Comparison of ENCODE assay signal across 16 cellular contexts in the genomic region with DNA sequence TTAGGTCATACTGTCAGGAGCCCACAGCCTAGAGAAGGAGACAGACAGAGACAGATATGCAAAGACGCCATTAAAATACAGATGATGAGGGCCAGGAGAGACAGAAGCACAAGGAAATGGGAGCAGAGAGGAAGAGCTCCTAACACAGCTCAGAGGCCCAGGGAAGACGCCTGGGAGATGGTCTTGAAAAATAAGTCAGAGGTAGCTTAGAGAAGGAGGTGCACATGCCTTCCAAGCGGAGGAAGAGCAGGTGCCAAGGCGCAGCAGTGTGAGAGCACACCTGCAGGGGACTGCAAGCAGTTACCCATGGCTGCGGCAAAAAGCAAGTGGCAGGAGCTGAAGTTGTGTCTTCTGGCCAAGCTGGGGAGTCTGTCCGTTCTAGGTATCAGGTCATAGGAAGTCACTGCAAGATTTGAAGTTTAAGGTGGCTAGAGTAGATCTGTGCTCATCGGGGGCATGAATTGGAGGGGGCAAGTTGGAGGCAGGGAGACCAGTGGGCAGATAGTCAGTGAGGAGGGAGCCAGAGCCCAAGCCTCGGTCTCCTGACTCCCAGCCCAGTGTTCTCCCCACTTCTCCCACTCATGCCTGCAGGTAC. TPM values are rescaled to one million over a fixed set of nuclear protein-coding genes. Genes with fewer than 3 reads are reported as not detected.
A peak's percentile ranks its signal among the peaks of the same experiment; 100 is the strongest.
DNase-seq lines count a peak whose midpoint lies in the region; ATAC-seq, FAIRE-seq and TF ChIP-seq lines count a peak whose summit lies in the region.
"Had no signal": no experiment of that assay in that cellular context is flagged by ENCODE, and none has a peak within 500 bp of the region (broad histone marks: within the 10 kb centered on the region; RNA-seq: fewer than 3 reads in every experiment).

No MANE protein-coding gene starts in this region.

- no peak for DNase-seq in CD8-positive, alpha-beta T cell
- DNase-seq in PC-3 (no peak), H1 (ENCODE audit: low read depth in 1 of 2, low spot score in 2 of 2) (no peak), neural crest cell (ENCODE audit: low read depth, low spot score) (no peak), cerebellar nuclear complex (lab: John Stamatoyannopoulos, UW) (no peak), NCI-H82 treated with DMSO at 0.1 percent for 48 hours (lab: John Stamatoyannopoulos, UW; ENCODE audit: unreplicated experiment) (no peak), hypothalamus (lab: John Stamatoyannopoulos, UW) (no peak)
- DNase-seq: GM23248, Karpas-422, NCI-H187 treated with DMSO at 0.1 percent for 48 hours had no signal

- H3K23me2 ChIP-seq in H1 (ENCODE audit: low read depth, low read length): peaks cover 8% of the 10 kb centered on the region; the same call in 1 of the 2 replicates

- H3K9me2 ChIP-seq in PC-3 (replicated peaks; ENCODE audit: low read length): no peaks in the 10 kb centered on the region

- H2BK12ac ChIP-seq in H1 (ENCODE audit: low read depth, low read length): peak overlapping the region; percentile 84; the same call in 1 of the 2 replicates

- no peak overlapping the region for H2BK120ac ChIP-seq in H1 (replicated peaks; ENCODE audit: low read depth, low read length)

- TF ChIP-seq EP300 in H1 (IDR thresholded peaks at IDR 0.05; ENCODE audit: borderline replicate concordance in 1 of 2, low read depth in 2 of 2, low read length in 2 of 2): no peak

- TF ChIP-seq POLR2A in H1 (IDR thresholded peaks at IDR 0.05; ENCODE audit: control extremely low read depth in 1 of 2, low read depth in 2 of 2, low read length in 2 of 2): no peak

- no peak overlapping the region for H3K4me2 ChIP-seq in PC-3 (ENCODE audit: low read length)
- H3K4me2 ChIP-seq in H1 (ENCODE audit: insufficient read depth in 1 of 2, low read depth in 2 of 2, low read length in 2 of 2): no peak overlapping the region

- no peak overlapping the region for H2BK15ac ChIP-seq in H1 (ENCODE audit: low read length)

- peaks cover 7% of the 10 kb centered on the region for H3K4me1 Mint-ChIP-seq in CD8-positive, alpha-beta T cell (ENCODE audit: low read depth)
- H3K4me1 Mint-ChIP-seq in neural crest cell: peaks cover 14% of the 10 kb centered on the region

- H4K20me1 ChIP-seq in PC-3 (ENCODE audit: low read length): no peaks in the 10 kb centered on the region
- H4K20me1 ChIP-seq in H1 (replicated peaks in 1 of 2; ENCODE audit: control insufficient read depth in 1 of 2, insufficient read depth in 2 of 2, low read length in 2 of 2): no peaks in the 10 kb centered on the region

- peaks cover 47% of the 10 kb centered on the region for H3K27me3 Mint-ChIP-seq in CD8-positive, alpha-beta T cell (ENCODE audit: low read depth)
- peaks cover 67% of the 10 kb centered on the region for H3K27me3 Mint-ChIP-seq in neural crest cell (ENCODE audit: low read depth)

- ATAC-seq in CD8-positive, alpha-beta T cell: no peak
- no peak for ATAC-seq in PC-3
- no peak for ATAC-seq in GM18861 (IDR thresholded peaks at IDR 0.05; ENCODE audit: unreplicated experiment)

- no peak for FAIRE-seq in H1 (lab: Jason Lieb, UNC)
- FAIRE-seq: A549, G401.6 had no signal

- no peak overlapping the region for H3K4me3 ChIP-seq in CD8-positive, alpha-beta T cell (ENCODE audit: low read depth, low read length)
- H3K4me3 ChIP-seq in PC-3 (ENCODE audit: low read length) (no peak overlapping the region), H1 (ENCODE audit: extremely low read depth in 1 of 4, insufficient read depth in 2 of 4, low read depth in 3 of 4, low read length in 4 of 4) (no peak overlapping the region)

- no peak overlapping the region for H3K56ac ChIP-seq in H1 (replicated peaks; ENCODE audit: insufficient read length, low read depth, low read length)

- H4K91ac ChIP-seq in H1 (replicated peaks; ENCODE audit: insufficient read length, low read length): no peak overlapping the region

- intact Hi-C loops in CD8-positive, alpha-beta T cell (cut with DNase I, micrococcal nuclease): no loop called here
- intact Hi-C loops in PC-3 (cut with micrococcal nuclease): loop anchor here (1.0 to 10.0 kb wide), 4 partner anchors 63 to 261 kb away; no protein-coding TSS in a partner anchor

- H3F3A ChIP-seq in PC-3 (ENCODE audit: low read length, unreplicated experiment): no peaks in the 10 kb centered on the region

- no TSS peak for BruUV-seq in PC-3 (replicated peaks; lab: Mats Ljungman, UMichigan)

- WGBS in H1 (ENCODE audit: extremely low coverage in 1 of 2, insufficient coverage in 1 of 2, insufficient read length in 1 of 2, insufficient replicate concordance in 2 of 2, low coverage in 1 of 2, low lambda C conversion rate in 2 of 2, missing lambda C conversion rate in 1 of 2), 2 experiments: 77% methylated on average over 8 of the region's 8 CpGs; no CpG with 5 or more reads in 1 of the 2 experiments

- peak overlapping the region; percentile 8; the same call in 1 of the 2 replicates for H2AK5ac ChIP-seq in H1 (ENCODE audit: low read depth, low read length)

- H3K14ac ChIP-seq in H1 (ENCODE audit: insufficient read length): no peak overlapping the region

- H3K36me3 ChIP-seq in CD8-positive, alpha-beta T cell (ENCODE audit: insufficient read depth, low read length): no peaks in the 10 kb centered on the region
- H3K36me3 ChIP-seq in PC-3 (ENCODE audit: low read depth, low read length) (no peaks in the 10 kb centered on the region; the same call in 1 of the 2 replicates), H1 (ENCODE audit: control insufficient read depth in 2 of 4, insufficient read depth in 4 of 4, low read length in 3 of 4) (peaks cover 0 to 6% (median 0%) of the 10 kb centered on the region in 4 experiments; a peak in 1 of 8 replicates)

- H3K27me3 ChIP-seq in CD8-positive, alpha-beta T cell (ENCODE audit: insufficient read depth, low read length): peaks cover 17% of the 10 kb centered on the region
- H3K27me3 ChIP-seq in PC-3 (ENCODE audit: low read length) (no peaks in the 10 kb centered on the region), H1 (replicated peaks in 1 of 4; ENCODE audit: control insufficient read depth in 3 of 4, extremely low read depth in 1 of 4, insufficient read depth in 3 of 4, low read length in 3 of 4) (peaks cover 0 to 30% (median 25%) of the 10 kb centered on the region in 4 experiments; a peak in 6 of 7 replicates)

- peak overlapping the region; percentile 48; the same call in 1 of the 2 replicates for H3K18ac ChIP-seq in H1 (ENCODE audit: extremely low read depth, low read length)

- H2AFZ ChIP-seq in PC-3 (ENCODE audit: low read length): 0 out of 2 replicates have a peak overlapping the region, but pooled peaks have one; percentile 32
- no peak overlapping the region for H2AFZ ChIP-seq in H1 (ENCODE audit: low read length)

- H3K4me1 ChIP-seq in CD8-positive, alpha-beta T cell (ENCODE audit: insufficient read depth, low read length): no peaks in the 10 kb centered on the region
- H3K4me1 ChIP-seq in PC-3 (ENCODE audit: insufficient read depth, low read length) (peaks cover 18% of the 10 kb centered on the region), H1 (replicated peaks in 1 of 4; ENCODE audit: control insufficient read depth in 3 of 4, insufficient read depth in 4 of 4, low read length in 3 of 4) (peaks cover 5 to 14% (median 12%) of the 10 kb centered on the region in 4 experiments)
- H3K4me1 ChIP-seq: A549 had no signal

- H3K27ac ChIP-seq in CD8-positive, alpha-beta T cell (ENCODE audit: low read depth, low read length): no peak overlapping the region
- H3K27ac ChIP-seq in PC-3 (ENCODE audit: low read length) (no peak overlapping the region), H1 (ENCODE audit: low read depth, low read length) (no peak overlapping the region)
- H3K27ac ChIP-seq: A549, GM23248 had no signal

- CTCF ChIA-PET in CD8-positive, alpha-beta T cell (lab: Charles Lee): interaction anchor here (1.3 to 3.3 kb wide), 7 partner anchors 9 to 499 kb away, joined by 3 to 20 read pairs (median 8); no protein-coding TSS in a partner anchor
- CTCF ChIA-PET in PC-3 (lab: Charles Lee) (interaction anchor here (1.1 to 2.1 kb wide), 4 partner anchors 63 to 273 kb away, joined by 3 to 10 read pairs (median 4); no protein-coding TSS in a partner anchor), H1 (lab: Charles Lee; ENCODE audit: partially characterized antibody) (interaction anchor here (0.7 to 8.2 kb wide), 48 partner anchors 9 to 500 kb away, joined by 3 to 158 read pairs (median 4); no protein-coding TSS in a partner anchor)

- H3K4ac ChIP-seq in H1 (replicated peaks; ENCODE audit: insufficient read length, low read depth, low read length): no peak overlapping the region

- no peak overlapping the region for H3K9ac ChIP-seq in PC-3 (ENCODE audit: low read length)
- H3K9ac ChIP-seq in H1 (replicated peaks in 1 of 4; ENCODE audit: extremely low read depth in 1 of 4, low read depth in 3 of 4, low read length in 3 of 4): no peak overlapping the region
- H3K9ac ChIP-seq: GM23248 had no signal

- H3K9me3 ChIP-seq in CD8-positive, alpha-beta T cell (ENCODE audit: low read length): no peaks in the 10 kb centered on the region
- no peaks in the 10 kb centered on the region for H3K9me3 ChIP-seq in PC-3 (ENCODE audit: low read length)
- no peaks in the 10 kb centered on the region for H3K9me3 ChIP-seq in H1 (ENCODE audit: insufficient read depth in 2 of 2, low read depth in 1 of 2, low read length in 1 of 2)
- H3K9me3 ChIP-seq: A549 had no signal

- H3K23ac ChIP-seq in H1 (ENCODE audit: insufficient read length): no peak overlapping the region

- H3K4me3 Mint-ChIP-seq in CD8-positive, alpha-beta T cell: peak overlapping the region; percentile 73
- peak overlapping the region; percentile 86 for H3K4me3 Mint-ChIP-seq in neural crest cell

- H3K36me3 Mint-ChIP-seq in CD8-positive, alpha-beta T cell: no peaks in the 10 kb centered on the region
- H3K36me3 Mint-ChIP-seq in neural crest cell (ENCODE audit: low read depth): no peaks in the 10 kb centered on the region

- no peak overlapping the region; the same call in 1 of the 2 replicates for H2BK5ac ChIP-seq in H1 (ENCODE audit: low read depth, low read length)

- H3K27ac Mint-ChIP-seq in CD8-positive, alpha-beta T cell: no peak overlapping the region
- H3K27ac Mint-ChIP-seq in neural crest cell (ENCODE audit: unreplicated experiment): no peak overlapping the region
- H3K27ac Mint-ChIP-seq: CD14-positive monocyte had no signal

- H2BK20ac ChIP-seq in H1 (ENCODE audit: low read length): 0 out of 2 replicates have a peak overlapping the region, but pooled peaks have one; percentile 90

- TF ChIP-seq RAD21 in H1 (IDR thresholded peaks at IDR 0.05 in 1 of 2, conservative IDR thresholded peaks at IDR 0.05 in 1 of 2; ENCODE audit: low read depth in 2 of 2, low read length in 2 of 2): peak in 1 of 2 experiments; percentile 20; a peak in 1 of 4 replicates

- TF ChIP-seq CTCF in CD8-positive, alpha-beta T cell (IDR thresholded peaks at IDR 0.05): no peak
- TF ChIP-seq CTCF in PC-3 (conservative IDR thresholded peaks at IDR 0.05; ENCODE audit: low read depth, low read length): no peak
- peak; percentile 3 to 31 (median 7); a peak in 2 of 4 replicates for TF ChIP-seq CTCF in H1 (IDR thresholded peaks at IDR 0.05; ENCODE audit: control extremely low read depth in 1 of 3, insufficient read depth in 1 of 3, low read depth in 1 of 3, low read length in 3 of 3)
- no peak for TF ChIP-seq CTCF in neural crest cell (conservative IDR thresholded peaks at IDR 0.05)

- POLR2A ChIA-PET in CD8-positive, alpha-beta T cell (lab: Charles Lee): no interaction called here
- POLR2A ChIA-PET in PC-3 (lab: Charles Lee; ENCODE audit: unreplicated experiment): no interaction called here
- POLR2A ChIA-PET in H1 (lab: Charles Lee; ENCODE audit: partially characterized antibody): interaction anchor here (2.2 kb wide), 1 partner anchor 64 kb away, joined by 12 read pairs; no protein-coding TSS in a partner anchor

- H3K79me1 ChIP-seq in H1 (ENCODE audit: low read depth, low read length): no peaks in the 10 kb centered on the region

- H3K79me2 ChIP-seq in PC-3 (ENCODE audit: low read length) (peaks cover 15% of the 10 kb centered on the region), H1 (ENCODE audit: control insufficient read depth in 1 of 2, insufficient read depth in 2 of 2, low read length in 2 of 2) (no peaks in the 10 kb centered on the region)

- H4K5ac ChIP-seq in H1 (ENCODE audit: insufficient read length, low read depth, low read length): no peak overlapping the region

- H4K8ac ChIP-seq in H1 (ENCODE audit: extremely low read depth, insufficient read depth, low read length): no peak overlapping the region

- H3K9me3 Mint-ChIP-seq in CD8-positive, alpha-beta T cell: no peaks in the 10 kb centered on the region
- H3K9me3 Mint-ChIP-seq in neural crest cell: no peaks in the 10 kb centered on the region

RNA-seq across cellular contexts. Expression of a gene that starts 1.3 kb away (rescaled TPM):
- total RNA-seq in CD8-positive, alpha-beta T cell: not detected
- total RNA-seq in PC-3 (2014; rRNA removed) (0.44 and 0.63 TPM in 2 replicates), neural crest cell (0.41 and 0.49 TPM in 2 replicates)
- total RNA-seq in H1 (2021; fragmentation: NEBNext Ultra II Directional; extraction: Animal tissue kit (Norgen Biotek cat#: 25700)): 3.4 and 3.5 TPM in 2 replicates
- polyA plus RNA-seq in H1 (2011; rRNA removed): 0.95 and 1.5 TPM in 2 replicates
- polyA plus RNA-seq in H1 (2011; cell fraction: cytosol; rRNA removed): 0.59 TPM
- 2.6 TPM for polyA plus RNA-seq in H1 (2011; cell fraction: nucleus; rRNA removed)
- 1.6 to 3.5 TPM (median 2.1 TPM) in 4 replicates for polyA plus RNA-seq in H1 (2012, experiment 1 of 2)
- polyA plus RNA-seq in H1 (2012, experiment 2 of 2): 1.1 TPM
- 2.1 TPM for polyA plus RNA-seq in H1 (2013, experiment 1 of 2)
- polyA plus RNA-seq in H1 (2013, experiment 2 of 2): 2.1 TPM
- 0.98 and 1.3 TPM in 2 replicates for polyA minus RNA-seq in H1 (2011; rRNA and poly(A)+ RNA removed)
- polyA minus RNA-seq in H1 (2011; cell fraction: cytosol; rRNA and poly(A)+ RNA removed): 4.0 TPM
- polyA minus RNA-seq in H1 (2011; cell fraction: nucleus; rRNA and poly(A)+ RNA removed): 4.4 TPM
- total RNA-seq: GM23248, OCI-LY7, SK-MEL-5 had no signal
- polyA plus RNA-seq: CD14-positive monocyte, GM23248 had no signal

Comparison
In these comparisons a context has a peak if more than half of its experiments do, and no peak if none do; other contexts are left out.
1. CTCF ChIP-seq: peak in H1 (3 of 3); none in CD8-positive, alpha-beta T cell (single experiment), PC-3 (single experiment) and neural crest cell (single experiment).